ENCODE assay signal across 9 cellular contexts in the genomic region with DNA sequence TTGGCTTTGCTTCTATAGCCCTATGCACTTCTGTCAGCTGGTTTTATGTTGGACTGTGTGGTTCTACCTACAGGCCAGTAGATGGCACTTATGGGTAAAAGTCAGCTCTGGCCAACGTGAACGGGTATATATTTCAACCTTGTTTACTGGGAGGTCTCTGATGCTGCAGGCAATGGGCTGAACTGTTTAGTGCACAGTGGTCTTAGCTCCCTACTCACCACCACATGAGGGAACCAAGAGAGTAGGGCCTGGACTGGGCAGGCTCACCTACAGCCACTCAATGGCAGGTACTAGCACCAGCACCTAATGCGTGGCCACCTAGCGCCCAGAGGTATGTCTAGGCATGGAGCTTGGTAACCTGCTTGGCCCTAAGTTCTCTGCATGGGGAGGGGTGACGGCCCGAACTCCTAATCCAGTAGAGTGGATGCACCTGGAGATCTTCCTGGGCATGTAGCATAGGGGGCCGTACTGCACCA.
DNase-seq lines count a peak whose midpoint lies in the region; ATAC-seq, FAIRE-seq and TF ChIP-seq lines count a peak whose summit lies in the region.
"Had no signal": no experiment of that assay in that cellular context is flagged by ENCODE, and none has a peak within 500 bp of the region (broad histone marks: within the 10 kb centered on the region; RNA-seq: fewer than 3 reads in every experiment).

No MANE protein-coding gene starts in this region.

- no peaks in the 10 kb centered on the region for H3K36me3 ChIP-seq in bronchial epithelial cell (ENCODE audit: control insufficient read depth, insufficient read depth, low read length)
- no peaks in the 10 kb centered on the region for H3K36me3 ChIP-seq in spleen
- H3K36me3 ChIP-seq: heart left ventricle had no signal

- H3K4me1 ChIP-seq in spleen, result no peaks in the 10 kb centered on the region

- FAIRE-seq in GM18507 (lab: Jason Lieb, UNC), result peak; percentile 79
- FAIRE-seq in bronchial epithelial cell (lab: Jason Lieb, UNC), result no peak

- H3K27me3 Mint-ChIP-seq in immature natural killer cell (ENCODE audit: low read depth in 3 of 3), result no peaks in the 10 kb centered on the region

- no peak overlapping the region for H3K27ac Mint-ChIP-seq in immature natural killer cell

- peak; percentile 97 for ATAC-seq in HG02884 (IDR thresholded peaks at IDR 0.05; ENCODE audit: unreplicated experiment)

- no peaks in the 10 kb centered on the region for H3K27me3 ChIP-seq in bronchial epithelial cell (ENCODE audit: control insufficient read depth, insufficient read depth, low read length)
- H3K27me3 ChIP-seq in spleen (replicated peaks in 1 of 7), result no peaks in the 10 kb centered on the region
- H3K27me3 ChIP-seq: heart left ventricle had no signal

- H3K4me3 Mint-ChIP-seq in immature natural killer cell, result no peak overlapping the region

- no peaks in the 10 kb centered on the region for H3K36me3 Mint-ChIP-seq in immature natural killer cell

- H3K27ac ChIP-seq in spleen, result no peak overlapping the region
- H3K27ac ChIP-seq: heart left ventricle had no signal

- peaks cover 0 to 7% (median 6%) of the 10 kb centered on the region in 6 donors for H3K9me3 Mint-ChIP-seq in immature natural killer cell

- intact Hi-C loops in spleen (cut with DNase I; ENCODE audit: low total_unique reads), result no loop called here

- peak; percentile 10 for DNase-seq in AG08395 (ENCODE audit: low spot score)
- no peak for DNase-seq in GM18507 (ENCODE audit: extremely low spot score, insufficient read length, low read depth)
- DNase-seq in NCI-H1694 (lab: John Stamatoyannopoulos, UW), result peak; percentile 23
- peak; percentile 31 for DNase-seq in bronchial epithelial cell (ENCODE audit: low read depth)
- peak; percentile 7 for DNase-seq in pons (ENCODE audit: low spot score)
- no peak for DNase-seq in spleen
- DNase-seq in immature natural killer cell, result no peak
- DNase-seq: heart left ventricle had no signal

- TF ChIP-seq CTCF in bronchial epithelial cell (IDR thresholded peaks at IDR 0.05; ENCODE audit: insufficient read depth, low read length, severe bottlenecking) (peak; percentile 52), spleen (IDR thresholded peaks at IDR 0.05 in 8 of 11, conservative IDR thresholded peaks at IDR 0.05 in 3 of 11) (no peak)

- H3K4me3 ChIP-seq in bronchial epithelial cell (ENCODE audit: low read depth, low read length) (no peak overlapping the region), spleen (no peak overlapping the region)
- H3K4me3 ChIP-seq: heart left ventricle had no signal

- peaks cover 0 to 8% (median under 1%) of the 10 kb centered on the region in 8 donors for H3K9me3 ChIP-seq in spleen

- WGBS in spleen, 5 donors, result 71 to 76% (median 72%) methylated on average over 7 of the region's 7 CpGs

- no peak for TF ChIP-seq POLR2A in spleen (IDR thresholded peaks at IDR 0.05)

- no peaks in the 10 kb centered on the region for H3K4me1 Mint-ChIP-seq in immature natural killer cell

Comparison
In these comparisons a context has a peak if more than half of its experiments do, and no peak if none do; other contexts are left out.
1. DNase-seq: peak in AG08395 (single experiment), NCI-H1694 (single experiment), bronchial epithelial cell (single experiment) and pons (single experiment); none in GM18507 (single experiment), spleen (single experiment) and immature natural killer cell (0 of 3).